In the genomic region with DNA sequence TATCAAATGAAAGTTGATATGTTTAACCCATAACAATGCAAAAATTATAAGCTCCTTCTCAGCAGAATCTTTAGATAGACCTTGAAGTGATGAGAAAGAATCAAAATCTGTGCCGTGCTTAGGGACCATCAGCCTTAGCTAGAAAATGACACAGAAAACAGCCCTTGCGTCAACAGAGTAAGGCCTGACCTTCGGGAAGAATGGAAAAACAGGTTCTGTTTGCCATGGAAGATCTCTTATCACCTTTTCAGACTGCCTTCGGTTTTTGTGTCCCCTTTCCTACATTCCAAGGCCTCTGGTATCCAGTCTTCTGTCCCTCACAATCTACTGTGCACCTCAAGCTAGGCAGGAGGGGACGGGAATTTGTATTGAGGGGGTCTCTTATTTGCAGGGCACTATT, we compare ENCODE assay signal across 1 cellular context.
TF ChIP-seq lines count a peak whose summit lies in the region.

No MANE protein-coding gene starts in this region.

TF ChIP-seq in HepG2, 621 proteins besides CTCF, POLR2A, EP300 and RAD21 (continued from another document):
- TF ChIP-seq, protein P1, sequence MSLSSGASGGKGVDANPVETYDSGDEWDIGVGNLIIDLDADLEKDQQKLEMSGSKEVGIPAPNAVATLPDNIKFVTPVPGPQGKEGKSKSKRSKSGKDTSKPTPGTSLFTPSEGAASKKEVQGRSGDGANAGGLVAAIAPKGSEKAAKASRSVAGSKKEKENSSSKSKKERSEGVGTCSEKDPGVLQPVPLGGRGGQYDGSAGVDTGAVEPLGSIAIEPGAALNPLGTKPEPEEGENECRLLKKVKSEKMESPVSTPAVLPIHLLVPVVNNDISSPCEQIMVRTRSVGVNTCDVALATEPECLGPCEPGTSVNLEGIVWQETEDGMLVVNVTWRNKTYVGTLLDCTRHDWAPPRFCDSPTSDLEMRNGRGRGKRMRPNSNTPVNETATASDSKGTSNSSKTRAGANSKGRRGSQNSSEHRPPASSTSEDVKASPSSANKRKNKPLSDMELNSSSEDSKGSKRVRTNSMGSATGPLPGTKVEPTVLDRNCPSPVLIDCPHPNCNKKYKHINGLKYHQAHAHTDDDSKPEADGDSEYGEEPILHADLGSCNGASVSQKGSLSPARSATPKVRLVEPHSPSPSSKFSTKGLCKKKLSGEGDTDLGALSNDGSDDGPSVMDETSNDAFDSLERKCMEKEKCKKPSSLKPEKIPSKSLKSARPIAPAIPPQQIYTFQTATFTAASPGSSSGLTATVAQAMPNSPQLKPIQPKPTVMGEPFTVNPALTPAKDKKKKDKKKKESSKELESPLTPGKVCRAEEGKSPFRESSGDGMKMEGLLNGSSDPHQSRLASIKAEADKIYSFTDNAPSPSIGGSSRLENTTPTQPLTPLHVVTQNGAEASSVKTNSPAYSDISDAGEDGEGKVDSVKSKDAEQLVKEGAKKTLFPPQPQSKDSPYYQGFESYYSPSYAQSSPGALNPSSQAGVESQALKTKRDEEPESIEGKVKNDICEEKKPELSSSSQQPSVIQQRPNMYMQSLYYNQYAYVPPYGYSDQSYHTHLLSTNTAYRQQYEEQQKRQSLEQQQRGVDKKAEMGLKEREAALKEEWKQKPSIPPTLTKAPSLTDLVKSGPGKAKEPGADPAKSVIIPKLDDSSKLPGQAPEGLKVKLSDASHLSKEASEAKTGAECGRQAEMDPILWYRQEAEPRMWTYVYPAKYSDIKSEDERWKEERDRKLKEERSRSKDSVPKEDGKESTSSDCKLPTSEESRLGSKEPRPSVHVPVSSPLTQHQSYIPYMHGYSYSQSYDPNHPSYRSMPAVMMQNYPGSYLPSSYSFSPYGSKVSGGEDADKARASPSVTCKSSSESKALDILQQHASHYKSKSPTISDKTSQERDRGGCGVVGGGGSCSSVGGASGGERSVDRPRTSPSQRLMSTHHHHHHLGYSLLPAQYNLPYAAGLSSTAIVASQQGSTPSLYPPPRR (CRISPR knock-in tag; IDR thresholded peaks at IDR 0.05; ENCODE audit: borderline replicate concordance): 0 out of 2 replicates have a peak, but pooled peaks have one; percentile 7
- no peak for TF ChIP-seq ZNF260 (CRISPR knock-in tag; IDR thresholded peaks at IDR 0.05; ENCODE audit: borderline replicate concordance, low read depth)
- TF ChIP-seq, protein P2, sequence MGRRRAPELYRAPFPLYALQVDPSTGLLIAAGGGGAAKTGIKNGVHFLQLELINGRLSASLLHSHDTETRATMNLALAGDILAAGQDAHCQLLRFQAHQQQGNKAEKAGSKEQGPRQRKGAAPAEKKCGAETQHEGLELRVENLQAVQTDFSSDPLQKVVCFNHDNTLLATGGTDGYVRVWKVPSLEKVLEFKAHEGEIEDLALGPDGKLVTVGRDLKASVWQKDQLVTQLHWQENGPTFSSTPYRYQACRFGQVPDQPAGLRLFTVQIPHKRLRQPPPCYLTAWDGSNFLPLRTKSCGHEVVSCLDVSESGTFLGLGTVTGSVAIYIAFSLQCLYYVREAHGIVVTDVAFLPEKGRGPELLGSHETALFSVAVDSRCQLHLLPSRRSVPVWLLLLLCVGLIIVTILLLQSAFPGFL (CRISPR knock-in tag; IDR thresholded peaks at IDR 0.05): no peak
- TF ChIP-seq ZNF276 (CRISPR knock-in tag; IDR thresholded peaks at IDR 0.05; ENCODE audit: low read depth): no peak
- TF ChIP-seq GFI1 (CRISPR knock-in tag; IDR thresholded peaks at IDR 0.05; ENCODE audit: borderline replicate concordance): peak; percentile 63; the same call in 1 of the 2 replicates
- TF ChIP-seq FLYWCH1 (CRISPR knock-in tag; IDR thresholded peaks at IDR 0.05): no peak
TF ChIP-seq in HepG2: peak in this region for 53.
